Comparison of ENCODE assay signal across 8 cellular contexts in the genomic region with DNA sequence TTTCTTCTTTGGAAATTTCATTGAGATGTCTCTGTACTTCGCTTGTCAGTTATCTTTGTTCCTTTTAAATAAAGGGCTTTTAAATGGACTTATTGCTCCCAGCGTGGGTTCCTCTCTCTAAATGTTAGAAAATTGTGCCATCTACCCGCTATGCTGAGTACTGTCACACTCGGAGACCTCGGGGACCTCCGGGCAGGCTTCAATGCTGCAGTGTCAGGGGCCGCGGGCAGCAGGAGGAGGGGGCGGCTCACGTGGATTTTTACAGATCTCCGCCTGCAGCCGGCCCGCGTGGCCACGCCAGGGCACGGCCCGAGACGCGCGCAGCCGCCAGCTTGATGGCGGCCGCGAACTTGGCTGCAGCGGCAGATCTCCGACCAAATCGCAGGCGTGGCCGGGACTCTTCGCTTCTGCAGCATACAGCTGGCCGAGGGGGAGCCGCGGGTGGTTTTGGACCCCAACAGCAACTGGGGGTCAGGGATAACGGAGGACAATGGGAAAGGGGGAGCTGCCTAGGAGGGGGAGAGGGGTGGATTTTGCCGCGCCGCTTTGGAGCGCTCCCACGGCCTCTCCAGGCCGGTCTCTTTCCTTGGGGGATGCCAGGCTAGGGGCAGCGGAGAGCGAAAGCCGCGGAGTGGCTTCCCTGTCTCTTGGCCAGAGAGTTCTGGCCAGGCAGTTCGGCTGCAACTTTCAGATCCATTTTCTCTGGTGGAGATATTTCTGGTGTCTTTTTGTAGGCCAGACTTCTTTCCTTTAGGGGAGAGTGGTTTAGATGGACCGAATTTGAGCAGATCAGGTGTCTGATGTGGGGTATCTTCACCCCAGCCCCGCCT. TPM values are rescaled to one million over a fixed set of nuclear protein-coding genes. Genes with fewer than 3 reads are reported as not detected.
DNase-seq lines count a peak whose midpoint lies in the region; ATAC-seq and TF ChIP-seq lines count a peak whose summit lies in the region.

No MANE protein-coding gene starts in this region.

- H3K4me1 Mint-ChIP-seq in CD4-positive, alpha-beta T cell (ENCODE audit: low read depth): no peaks in the 10 kb centered on the region

- CTCF ChIA-PET in CD4-positive, alpha-beta T cell (lab: Charles Lee): no interaction called here

- intact Hi-C loops in ascending aorta (cut with DNase I) (loop anchor here (2.0 to 10.0 kb wide), 5 partner anchors 17 to 1673 kb away; no protein-coding TSS in a partner anchor), gastrocnemius medialis (cut with DNase I; ENCODE audit: low total_unique reads) (loop anchor here (1.0 to 10.0 kb wide), 4 partner anchors 18 to 1088 kb away; no protein-coding TSS in a partner anchor)
- intact Hi-C loops in CD4-positive, alpha-beta T cell (cut with DNase I, micrococcal nuclease): no loop called here

- no peaks in the 10 kb centered on the region for H3K9me3 ChIP-seq in HAP-1
- no peaks in the 10 kb centered on the region for H3K9me3 ChIP-seq in ascending aorta
- no peaks in the 10 kb centered on the region for H3K9me3 ChIP-seq in gastrocnemius medialis
- H3K9me3 ChIP-seq in CD4-positive, alpha-beta T cell (ENCODE audit: control insufficient read depth, low read length): peaks cover 8% of the 10 kb centered on the region

- peak overlapping the region; percentile 85 to 91 for H3K27ac ChIP-seq in ascending aorta
- peak overlapping the region; percentile 93 to 98 (median 95) for H3K27ac ChIP-seq in gastrocnemius medialis
- no peak overlapping the region for H3K27ac ChIP-seq in CD4-positive, alpha-beta T cell (ENCODE audit: low read depth, low read length)

- H3K27ac Mint-ChIP-seq in CD4-positive, alpha-beta T cell: no peak overlapping the region

- H3K4me1 ChIP-seq in HAP-1 (peaks cover 42% of the 10 kb centered on the region), ascending aorta (peaks cover 0 to 6% of the 10 kb centered on the region in 2 donors), gastrocnemius medialis (peaks cover 0 to 19% of the 10 kb centered on the region in 2 donors)

- no peaks in the 10 kb centered on the region for H3K27me3 ChIP-seq in HAP-1 (ENCODE audit: low read depth)
- H3K27me3 ChIP-seq in ascending aorta: no peaks in the 10 kb centered on the region
- H3K27me3 ChIP-seq in gastrocnemius medialis: no peaks in the 10 kb centered on the region
- H3K27me3 ChIP-seq in CD4-positive, alpha-beta T cell (ENCODE audit: control insufficient read depth, insufficient read depth, low read length): peaks cover 96% of the 10 kb centered on the region

- POLR2A ChIA-PET in CD4-positive, alpha-beta T cell (lab: Charles Lee): no interaction called here

- H3K36me3 Mint-ChIP-seq in CD4-positive, alpha-beta T cell (ENCODE audit: low read depth): no peaks in the 10 kb centered on the region

- H3K9me3 Mint-ChIP-seq in CD4-positive, alpha-beta T cell: no peaks in the 10 kb centered on the region

- DNase-seq in ELR (ENCODE audit: low read depth): peak; percentile 68
- peak; percentile 79 to 88 for DNase-seq in HAP-1 (ENCODE audit: low spot score in 2 of 2)
- DNase-seq in NCI-H1694 treated with DMSO at 0.1 percent for 48 hours (lab: John Stamatoyannopoulos, UW): peak; percentile 53
- DNase-seq in ascending aorta (ENCODE audit: low spot score in 2 of 2): peak in 1 of 2 donors; percentile 84
- DNase-seq in hypothalamus (lab: John Stamatoyannopoulos, UW): peak in 41 of 51 donors; percentile 10 to 85 (median 61)
- DNase-seq in gastrocnemius medialis: peak; percentile 67 to 78
- no peak for DNase-seq in activated CD4-positive, alpha-beta T cell treated with anti-CD3 and anti-CD28 coated beads, Interleukin-2, amount 50 U/mL, for 1 hour
- no peak for DNase-seq in CD4-positive, alpha-beta T cell

- no peak overlapping the region for H3K4me3 Mint-ChIP-seq in CD4-positive, alpha-beta T cell

- TF ChIP-seq CTCF in ascending aorta (IDR thresholded peaks at IDR 0.05): peak; percentile 63 to 73 (median 71)
- peak; percentile 51 to 80 (median 74) for TF ChIP-seq CTCF in gastrocnemius medialis (IDR thresholded peaks at IDR 0.05 in 4 of 5, conservative IDR thresholded peaks at IDR 0.05 in 1 of 5)
- no peak for TF ChIP-seq CTCF in CD4-positive, alpha-beta T cell (IDR thresholded peaks at IDR 0.05)

- peak overlapping the region; percentile 34 for H3K4me3 ChIP-seq in HAP-1
- H3K4me3 ChIP-seq in ascending aorta: peak overlapping the region; percentile 60 to 89
- H3K4me3 ChIP-seq in gastrocnemius medialis: peak overlapping the region; percentile 62 to 76 (median 67)

- H3K27me3 Mint-ChIP-seq in CD4-positive, alpha-beta T cell: peaks cover 98% of the 10 kb centered on the region

- in situ Hi-C loops in HAP-1 (cut with MboI; ENCODE audit: low sequenced_read_pairs): loop anchor here (25.0 kb wide), 2 partner anchors 508 to 1083 kb away; no protein-coding TSS in a partner anchor
- in situ Hi-C loops in gastrocnemius medialis (cut with MboI; ENCODE audit: low sequenced_read_pairs in 4 of 4): loop anchor here in 2 of 4 donors (10.0 to 25.0 kb wide), 3 partner anchors 1081 to 1617 kb away; partner anchors contain the start of gene ARRDC4 (in 1 of the 2)

- peak; percentile 86 to 87 for ATAC-seq in gastrocnemius medialis
- ATAC-seq in CD4-positive, alpha-beta T cell (ENCODE audit: poor library complexity): no peak

- peak; percentile 19 to 40 for TF ChIP-seq POLR2A in gastrocnemius medialis (IDR thresholded peaks at IDR 0.05)

- H3K36me3 ChIP-seq in HAP-1 (replicated peaks) (no peaks in the 10 kb centered on the region; the same call in 1 of the 2 replicates), ascending aorta (peaks cover 0 to 12% of the 10 kb centered on the region in 2 donors), gastrocnemius medialis (no peaks in the 10 kb centered on the region)

RNA-seq across cellular contexts. Expression of gene NR2F2, which starts 15.3 kb away (rescaled TPM):
- total RNA-seq in ascending aorta: 126 TPM
- total RNA-seq in gastrocnemius medialis: 10 to 100 TPM in 1 of 4 donors, 1 to 10 TPM in 3; 4.3 to 14.6 (median 9.3) TPM
- not detected for total RNA-seq in CD4-positive, alpha-beta T cell

Comparison
In these comparisons a context has a peak if more than half of its experiments do, and no peak if none do; other contexts are left out.
1. DNase-seq: peak in ELR (single experiment), HAP-1 (2 of 2), NCI-H1694 treated with DMSO at 0.1 percent for 48 hours (single experiment), hypothalamus (41 of 51) and gastrocnemius medialis (2 of 2); none in activated CD4-positive, alpha-beta T cell treated with anti-CD3 and anti-CD28 coated beads, Interleukin-2, amount 50 U/mL, for 1 hour (single experiment) and CD4-positive, alpha-beta T cell (0 of 10).
2. intact Hi-C loops: an anchor here in ascending aorta (2.0 to 10.0 kb wide) and gastrocnemius medialis (1.0 to 10.0 kb wide); none called in CD4-positive, alpha-beta T cell.
3. Peak in every context shown above with its lines, with median percentiles within 50 percentile points of each other: H3K4me3 ChIP-seq.